In genomic region chr22:40157546-40157945, GRCh38 we compare ENCODE assay signal across 12 cellular contexts. TPM values are rescaled to one million over a fixed set of nuclear protein-coding genes. Genes with fewer than 3 reads are reported as not detected.
DNase-seq lines count a peak whose midpoint lies in the region; ATAC-seq and TF ChIP-seq lines count a peak whose summit lies in the region.
"Had no signal": no experiment of that assay in that cellular context is flagged by ENCODE, and none has a peak within 500 bp of the region (broad histone marks: within the 10 kb centered on the region; RNA-seq: fewer than 3 reads in every experiment).

No MANE protein-coding gene starts in this region.

- H4K5ac ChIP-seq in IMR-90 (ENCODE audit: low read depth, low read length), result no peak overlapping the region

- in situ Hi-C loops in IMR-90 (cut with MboI; ENCODE audit: low sequenced_read_pairs), result no loop called here

- H3K9me1 ChIP-seq in IMR-90 (ENCODE audit: insufficient read depth, low read length), result no peaks in the 10 kb centered on the region

- H3K79me1 ChIP-seq in IMR-90 (ENCODE audit: low read depth in 1 of 2, low read length in 2 of 2), result no peaks in the 10 kb centered on the region; a peak in 1 of 4 replicates

- POLR2A ChIA-PET in IMR-90 (lab: Charles Lee; ENCODE audit: unreplicated experiment), result no interaction called here

- H2BK5ac ChIP-seq in IMR-90 (ENCODE audit: low read depth, low read length, poor library complexity, severe bottlenecking), result no peak overlapping the region

- H3K23ac ChIP-seq in IMR-90 (ENCODE audit: low read depth, low read length), result no peak overlapping the region

- dilution Hi-C loops in IMR-90 (cut with HindIII; ENCODE audit: low sequenced_read_pairs, unreplicated experiment), result no loop called here

- H3K79me2 ChIP-seq in Karpas-422 (ENCODE audit: low read length), result peaks cover 3% of the 10 kb centered on the region; the same call in 1 of the 2 replicates

- H3K36me3 ChIP-seq in IMR-90 (ENCODE audit: control insufficient read depth, insufficient read depth, low read length) (no peaks in the 10 kb centered on the region), ascending aorta (no peaks in the 10 kb centered on the region), mucosa of descending colon (ENCODE audit: low read depth) (no peaks in the 10 kb centered on the region), thoracic aorta (no peaks in the 10 kb centered on the region), Karpas-422 (ENCODE audit: insufficient read depth, low read length) (no peaks in the 10 kb centered on the region)

- TF ChIP-seq CTCF in IMR-90 (conservative IDR thresholded peaks at IDR 0.05; ENCODE audit: low read depth, low read length) (no peak), ascending aorta (IDR thresholded peaks at IDR 0.05) (no peak), mucosa of descending colon (IDR thresholded peaks at IDR 0.05) (no peak), thoracic aorta (IDR thresholded peaks at IDR 0.05) (no peak)

- no peak overlapping the region for H3K14ac ChIP-seq in IMR-90 (replicated peaks; ENCODE audit: low read depth, low read length)

- no TSS peak for BruUV-seq in IMR-90 (replicated peaks; lab: Mats Ljungman, UMichigan)

- H3K4ac ChIP-seq in IMR-90 (ENCODE audit: low read depth, low read length), result no peak overlapping the region

- H3K4me2 ChIP-seq in IMR-90 (ENCODE audit: low read depth, low read length) (no peak overlapping the region), Karpas-422 (ENCODE audit: low read depth, low read length, poor library complexity, severe bottlenecking) (no peak overlapping the region)

- intact Hi-C loops in IMR-90 (cut with micrococcal nuclease), result no loop called here
- intact Hi-C loops in ascending aorta (cut with DNase I), result loop anchor here (2.0 to 5.0 kb wide), 2 partner anchors 21 to 120 kb away; no protein-coding TSS in a partner anchor
- intact Hi-C loops in mucosa of descending colon (cut with DNase I, micrococcal nuclease), result no loop called here

- ATAC-seq in IMR-90 (ENCODE audit: low read depth) (no peak), mucosa of descending colon (peak; percentile 71), thoracic aorta (ENCODE audit: insufficient number of reproducible peaks, low FRiP score, low read depth) (peak; percentile 46)

- DNase-seq in IMR-90 (no peak), ascending aorta (ENCODE audit: low spot score in 2 of 2) (no peak), mucosa of descending colon (peak in 1 of 3 donors; percentile 56), thoracic aorta (ENCODE audit: low spot score) (no peak), Karpas-422 (no peak), SKM-1 treated with dmso at 0.1 percent for 144 hours (lab: John Stamatoyannopoulos, UW; ENCODE audit: unreplicated experiment) (no peak), NCI-H524 treated with DMSO at 0.1 percent for 48 hours (lab: John Stamatoyannopoulos, UW) (no peak)
- DNase-seq: DMS 273 treated with DMSO at 0.1 percent for 48 hours, GOT3, NCI-H1105 treated with DMSO at 0.1 percent for 48 hours, NCI-H82, SHP77 treated with DMSO at 0.1 percent for 48 hours had no signal

- no peak for TF ChIP-seq POLR2A in IMR-90 (IDR thresholded peaks at IDR 0.05; ENCODE audit: low read depth, low read length)

- CTCF ChIA-PET in IMR-90 (lab: Yijun Ruan, JAX), result no interaction called here

- H3K9ac ChIP-seq in IMR-90 (ENCODE audit: low read depth, low read length) (no peak overlapping the region), Karpas-422 (ENCODE audit: low read length) (no peak overlapping the region)

- H4K20me1 ChIP-seq in IMR-90 (ENCODE audit: insufficient read depth, low read length) (peaks cover 4% of the 10 kb centered on the region; the same call in 1 of the 2 replicates), Karpas-422 (ENCODE audit: insufficient read depth, low read depth, low read length) (no peaks in the 10 kb centered on the region)

- H3K4me1 ChIP-seq in IMR-90 (ENCODE audit: control insufficient read depth, insufficient read depth, low read length) (peaks cover 3% of the 10 kb centered on the region), ascending aorta (peaks cover 4 to 20% of the 10 kb centered on the region in 2 donors), mucosa of descending colon (ENCODE audit: low read depth) (peaks cover 26% of the 10 kb centered on the region), thoracic aorta (ENCODE audit: control insufficient read depth in 1 of 2, low read depth in 2 of 2) (peaks cover 16 to 39% of the 10 kb centered on the region in 2 donors), Karpas-422 (ENCODE audit: low read length) (no peaks in the 10 kb centered on the region)

- no peaks in the 10 kb centered on the region for H3K9me3 ChIP-seq in IMR-90 (ENCODE audit: control insufficient read depth, insufficient read depth, low read length)
- H3K9me3 ChIP-seq in ascending aorta, result no peaks in the 10 kb centered on the region
- H3K9me3 ChIP-seq in mucosa of descending colon, result no peaks in the 10 kb centered on the region
- H3K9me3 ChIP-seq in thoracic aorta, result no peaks in the 10 kb centered on the region
- no peaks in the 10 kb centered on the region for H3K9me3 ChIP-seq in Karpas-422 (ENCODE audit: low read length)

- no peak overlapping the region for H2BK20ac ChIP-seq in IMR-90 (ENCODE audit: low read depth, low read length)

- H2BK120ac ChIP-seq in IMR-90 (ENCODE audit: low read depth, low read length), result no peak overlapping the region

- no peak overlapping the region for H3K56ac ChIP-seq in IMR-90 (ENCODE audit: extremely low read depth, insufficient read depth, low read length)

- H2BK15ac ChIP-seq in IMR-90 (ENCODE audit: low read depth, low read length), result no peak overlapping the region

- H3K27me3 ChIP-seq in IMR-90 (ENCODE audit: control insufficient read depth, insufficient read depth, low read length) (no peaks in the 10 kb centered on the region), ascending aorta (no peaks in the 10 kb centered on the region), thoracic aorta (replicated peaks; ENCODE audit: insufficient read depth) (no peaks in the 10 kb centered on the region), Karpas-422 (ENCODE audit: low read length) (no peaks in the 10 kb centered on the region)

- no peak overlapping the region for H2AFZ ChIP-seq in IMR-90 (replicated peaks; ENCODE audit: low read length, poor library complexity)
- no peak overlapping the region for H2AFZ ChIP-seq in Karpas-422 (ENCODE audit: low read length)

- H3K4me3 ChIP-seq in IMR-90 (ENCODE audit: insufficient read depth, low read depth, low read length) (no peak overlapping the region), ascending aorta (no peak overlapping the region), mucosa of descending colon (no peak overlapping the region), thoracic aorta (no peak overlapping the region), Karpas-422 (ENCODE audit: low read length) (no peak overlapping the region)

- H4K8ac ChIP-seq in IMR-90 (ENCODE audit: low read depth in 2 of 2, low read length in 2 of 2), result no peak overlapping the region

- H3K9me2 ChIP-seq in Karpas-422 (replicated peaks; ENCODE audit: insufficient read depth, low read length), result no peaks in the 10 kb centered on the region

- no peak overlapping the region for H4K91ac ChIP-seq in IMR-90 (ENCODE audit: insufficient read depth, low read depth, low read length)

- no peak overlapping the region for H2AK9ac ChIP-seq in IMR-90 (replicated peaks; ENCODE audit: low read depth, low read length, poor library complexity)

- H3K27ac ChIP-seq in IMR-90 (ENCODE audit: insufficient read depth, low read length) (no peak overlapping the region), ascending aorta (peak overlapping the region; percentile 79 to 94), thoracic aorta (peak overlapping the region; percentile 79 to 85), Karpas-422 (ENCODE audit: low read length) (no peak overlapping the region)

- WGBS in IMR-90 (ENCODE audit: extremely low coverage in 2 of 2, insufficient read length in 1 of 2), 2 experiments, result 93% methylated on average over 2 of the region's 2 CpGs; no CpG with 5 or more reads in 1 of the 2 experiments

- no peak overlapping the region for H2AK5ac ChIP-seq in IMR-90 (ENCODE audit: low read depth, low read length)

- no peak overlapping the region for H3K18ac ChIP-seq in IMR-90 (ENCODE audit: low read depth, low read length)

- TF ChIP-seq RAD21 in IMR-90 (IDR thresholded peaks at IDR 0.05; ENCODE audit: low read length), result no peak

TF ChIP-seq in IMR-90, 13 proteins besides CTCF, POLR2A, EP300 and RAD21:
- TF ChIP-seq BHLHE40 (IDR thresholded peaks at IDR 0.05; ENCODE audit: low read depth, low read length) (no peak), USF2 (IDR thresholded peaks at IDR 0.05; ENCODE audit: low read depth, low read length) (no peak), FOS (IDR thresholded peaks at IDR 0.05; ENCODE audit: low read depth, low read length) (no peak), SMC3 (IDR thresholded peaks at IDR 0.05; ENCODE audit: low read depth, low read length) (no peak), CHD1 (IDR thresholded peaks at IDR 0.05; ENCODE audit: low read depth, low read length) (no peak), RFX5 (IDR thresholded peaks at IDR 0.05; ENCODE audit: low read depth, low read length) (no peak), MAFK (IDR thresholded peaks at IDR 0.05; ENCODE audit: low read depth, low read length) (peak; percentile 33; the same call in 1 of the 2 replicates)
- TF ChIP-seq, protein P1, sequence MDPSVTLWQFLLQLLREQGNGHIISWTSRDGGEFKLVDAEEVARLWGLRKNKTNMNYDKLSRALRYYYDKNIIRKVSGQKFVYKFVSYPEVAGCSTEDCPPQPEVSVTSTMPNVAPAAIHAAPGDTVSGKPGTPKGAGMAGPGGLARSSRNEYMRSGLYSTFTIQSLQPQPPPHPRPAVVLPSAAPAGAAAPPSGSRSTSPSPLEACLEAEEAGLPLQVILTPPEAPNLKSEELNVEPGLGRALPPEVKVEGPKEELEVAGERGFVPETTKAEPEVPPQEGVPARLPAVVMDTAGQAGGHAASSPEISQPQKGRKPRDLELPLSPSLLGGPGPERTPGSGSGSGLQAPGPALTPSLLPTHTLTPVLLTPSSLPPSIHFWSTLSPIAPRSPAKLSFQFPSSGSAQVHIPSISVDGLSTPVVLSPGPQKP (IDR thresholded peaks at IDR 0.05; ENCODE audit: borderline replicate concordance, low read depth, low read length), result no peak
TF ChIP-seq in IMR-90: peak in this region for 1.

RNA-seq across cellular contexts. Expression of gene TNRC6B, which starts 20.2 kb away (rescaled TPM):
- total RNA-seq in IMR-90 (2012; rRNA removed), result 14.7 and 17.0 TPM in 2 replicates
- 3.9 and 4.8 TPM in 2 replicates for polyA plus RNA-seq in IMR-90 (2012; rRNA removed)
- polyA plus RNA-seq in IMR-90 (2012; cell fraction: cytosol; rRNA removed), result 0.79 and 2.9 TPM in 2 replicates
- polyA plus RNA-seq in IMR-90 (2012; cell fraction: nucleus; rRNA removed; ENCODE audit: low replicate concordance), result 3.7 and 4.7 TPM in 2 replicates
- total RNA-seq in ascending aorta, result 22.4 TPM
- 10 to 100 TPM; 58.6 to 72.9 (median 58.9) TPM for total RNA-seq in mucosa of descending colon
- 10 to 100 TPM; 58.5 to 98.0 TPM for total RNA-seq in thoracic aorta
- 32.0 and 41.1 TPM in 2 replicates for total RNA-seq in Karpas-422 (2014; rRNA removed; shearing (Covaris generic); ENCODE audit: low replicate concordance)

Comparison
In these comparisons a context has a peak if more than half of its experiments do, and no peak if none do; other contexts are left out.
1. H3K27ac ChIP-seq: peak in ascending aorta (2 of 2) and thoracic aorta (2 of 2); none in IMR-90 (single experiment) and Karpas-422 (single experiment).